Comparison of ENCODE assay signal across 15 cellular contexts in genomic region chr20:41649489-41649888, GRCh38. TPM values are rescaled to one million over a fixed set of nuclear protein-coding genes. Genes with fewer than 3 reads are reported as not detected.
DNase-seq lines count a peak whose midpoint lies in the region; ATAC-seq and TF ChIP-seq lines count a peak whose summit lies in the region.
"Had no signal": no experiment of that assay in that cellular context is flagged by ENCODE, and none has a peak within 500 bp of the region (broad histone marks: within the 10 kb centered on the region; RNA-seq: fewer than 3 reads in every experiment).

No MANE protein-coding gene starts in this region.

- TF ChIP-seq EP300 in sigmoid colon (IDR thresholded peaks at IDR 0.05), result no peak

- no peak for TF ChIP-seq POLR2A in sigmoid colon (IDR thresholded peaks at IDR 0.05)
- no peak for TF ChIP-seq POLR2A in uterus (IDR thresholded peaks at IDR 0.05)

- no peaks in the 10 kb centered on the region for H3K9me3 ChIP-seq in hepatocyte (ENCODE audit: low read depth)
- H3K9me3 ChIP-seq in sigmoid colon, result no peaks in the 10 kb centered on the region
- H3K9me3 ChIP-seq in uterus, result no peaks in the 10 kb centered on the region
- H3K9me3 ChIP-seq: thoracic aorta had no signal

- peak overlapping the region; percentile 63 for H3K4me2 ChIP-seq in hepatocyte

- peaks cover 20% of the 10 kb centered on the region for H3K4me1 ChIP-seq in hepatocyte (ENCODE audit: insufficient read depth)
- H3K4me1 ChIP-seq in sigmoid colon, result no peaks in the 10 kb centered on the region
- no peaks in the 10 kb centered on the region for H3K4me1 ChIP-seq in uterus

- ATAC-seq in HG03520 (IDR thresholded peaks at IDR 0.05; ENCODE audit: unreplicated experiment), result no peak
- ATAC-seq: left lobe of liver had no signal

- H3K79me2 ChIP-seq in hepatocyte, result no peaks in the 10 kb centered on the region

- no peak overlapping the region for H2AFZ ChIP-seq in hepatocyte

- WGBS in hepatocyte (ENCODE audit: low lambda C conversion rate, missing lambda C conversion rate), result 38% methylated on average over 3 of the region's 3 CpGs
- WGBS in sigmoid colon, 2 donors, result 15 to 56% methylated on average over 3 of the region's 3 CpGs

- H3K27ac ChIP-seq in hepatocyte (peak overlapping the region; percentile 78), sigmoid colon (no peak overlapping the region), uterus (no peak overlapping the region)
- H3K27ac ChIP-seq: thoracic aorta had no signal

- no peaks in the 10 kb centered on the region for H3K9me2 ChIP-seq in hepatocyte (replicated peaks; ENCODE audit: insufficient read depth)

- H3K36me3 ChIP-seq in hepatocyte (replicated peaks; ENCODE audit: insufficient read depth, low read depth) (no peaks in the 10 kb centered on the region), sigmoid colon (no peaks in the 10 kb centered on the region), uterus (no peaks in the 10 kb centered on the region)
- H3K36me3 ChIP-seq: thoracic aorta had no signal

- H3K4me3 ChIP-seq in hepatocyte (no peak overlapping the region), sigmoid colon (no peak overlapping the region), uterus (no peak overlapping the region)
- H3K4me3 ChIP-seq: thoracic aorta had no signal

- DNase-seq in DMS53 treated with DMSO at 0.1 percent for 48 hours (lab: John Stamatoyannopoulos, UW; ENCODE audit: unreplicated experiment), result peak; percentile 62
- peak; percentile 55 for DNase-seq in NCI-H1417 treated with DMSO at 0.1 percent for 48 hours (lab: John Stamatoyannopoulos, UW)
- DNase-seq in NCI-H69 (lab: John Stamatoyannopoulos, UW), result peak; percentile 74
- peak; percentile 20 for DNase-seq in hepatocyte (ENCODE audit: low spot score)
- no peak for DNase-seq in sigmoid colon
- no peak for DNase-seq in NCI-H1694 (lab: John Stamatoyannopoulos, UW)
- DNase-seq in uterus, result no peak
- DNase-seq: activated CD4-positive, alpha-beta T cell treated with anti-CD3 and anti-CD28 coated beads, Interleukin-2, amount 50 U/mL, for 4 hours; amniotic stem cell; cortex of kidney; NK-92 treated with Interleukin-12 subunit alpha and Interleukin-12 subunit beta, amount 100 ng/mL, for 24 hours; T-helper 9 cell had no signal

- no peak for TF ChIP-seq CTCF in hepatocyte (IDR thresholded peaks at IDR 0.05; ENCODE audit: poor library complexity)
- TF ChIP-seq CTCF in sigmoid colon (IDR thresholded peaks at IDR 0.05), result no peak
- no peak for TF ChIP-seq CTCF in uterus (IDR thresholded peaks at IDR 0.05)

- H3K27me3 ChIP-seq in hepatocyte (no peaks in the 10 kb centered on the region), sigmoid colon (no peaks in the 10 kb centered on the region), uterus (no peaks in the 10 kb centered on the region)

- intact Hi-C loops in sigmoid colon (cut with DNase I) (no loop called here), uterus (cut with DNase I; ENCODE audit: low total_unique reads) (no loop called here)

- H4K20me1 ChIP-seq in hepatocyte (ENCODE audit: insufficient read depth, poor library complexity, severe bottlenecking), result no peaks in the 10 kb centered on the region

RNA-seq across cellular contexts. Expression of gene CHD6, which starts 31.3 kb away (rescaled TPM):
- total RNA-seq in hepatocyte (31.0 and 36.7 TPM in 2 replicates), sigmoid colon (10 to 100 TPM; 29.9 to 40.2 (median 33.1) TPM), uterus (10 to 100 TPM; 21.5 to 97.6 (median 53.7) TPM)
- polyA plus RNA-seq in hepatocyte (56.0 and 98.3 TPM in 2 replicates), sigmoid colon (10 to 100 TPM in 1 of 3 donors, 1 to 10 TPM in 2; 2.4 to 12.9 (median 8.4) TPM)

Comparison
In these comparisons a context has a peak if more than half of its experiments do, and no peak if none do; other contexts are left out.
1. DNase-seq: peak in DMS53 treated with DMSO at 0.1 percent for 48 hours (single experiment), NCI-H1417 treated with DMSO at 0.1 percent for 48 hours (single experiment), NCI-H69 (single experiment) and hepatocyte (single experiment); none in sigmoid colon (single experiment), NCI-H1694 (single experiment) and uterus (0 of 2).